In the genomic region with DNA sequence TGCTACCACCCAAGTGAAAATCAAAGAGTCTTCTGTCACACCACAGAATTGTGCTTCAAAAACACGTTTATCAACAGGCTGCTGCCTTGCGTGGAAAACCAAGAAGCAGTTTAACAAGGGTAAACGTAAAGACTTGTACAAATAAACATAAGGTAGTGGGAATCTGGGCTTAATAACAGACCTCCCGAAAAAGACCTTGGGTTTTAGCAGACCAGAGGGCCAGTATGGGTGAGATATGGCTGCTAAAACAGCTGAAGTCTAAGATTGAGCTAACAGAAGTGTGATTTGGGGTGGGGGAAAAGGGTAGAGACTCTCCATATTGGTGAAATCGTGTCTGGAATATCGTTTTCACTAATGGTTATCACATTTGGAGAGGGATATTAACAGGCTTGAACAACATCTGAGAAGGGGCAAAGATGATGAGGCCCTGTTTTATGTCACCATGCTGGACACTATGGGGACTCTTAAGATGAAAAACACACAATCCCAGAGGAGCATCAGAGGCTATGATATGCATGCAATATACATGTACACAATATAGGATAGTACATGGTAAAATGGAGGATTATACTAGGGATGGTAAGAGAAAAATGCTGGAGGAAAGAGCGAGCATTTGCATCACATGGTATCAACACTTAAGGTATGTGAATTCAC, we compare ENCODE assay signal across 8 cellular contexts. TPM values are rescaled to one million over a fixed set of nuclear protein-coding genes. Genes with fewer than 3 reads are reported as not detected.
DNase-seq lines count a peak whose midpoint lies in the region; ATAC-seq and TF ChIP-seq lines count a peak whose summit lies in the region.

No MANE protein-coding gene starts in this region.

- POLR2A ChIA-PET in SK-N-SH (lab: Yijun Ruan, JAX), result interaction anchor here (0.9 to 1.6 kb wide), 5 partner anchors 23 to 174 kb away, joined by 3 to 8 read pairs (median 5); a partner anchor contains a TSS

- peak overlapping the region; percentile 75 for H3K4me3 Mint-ChIP-seq in activated naive CD8-positive, alpha-beta T cell treated with anti-CD3 and anti-CD28 coated beads, Interleukin-2, amount 50 U/mL, for 24 hours

- H3K27me3 ChIP-seq in SK-N-SH (ENCODE audit: insufficient read depth), result no peaks in the 10 kb centered on the region
- H3K27me3 ChIP-seq in left lung, result no peaks in the 10 kb centered on the region

- H3K4me2 ChIP-seq in SK-N-SH, result peak overlapping the region; percentile 80

- H3K27me3 Mint-ChIP-seq in activated naive CD8-positive, alpha-beta T cell treated with anti-CD3 and anti-CD28 coated beads, Interleukin-2, amount 50 U/mL, for 24 hours, result no peaks in the 10 kb centered on the region

- CTCF ChIA-PET in SK-N-SH (lab: Yijun Ruan, JAX), result interaction anchor here (0.8 to 3.4 kb wide), 6 partner anchors 11 to 397 kb away, joined by 3 to 20 read pairs (median 4); a partner anchor contains a TSS

- no peaks in the 10 kb centered on the region for H3K9me3 Mint-ChIP-seq in activated naive CD8-positive, alpha-beta T cell treated with anti-CD3 and anti-CD28 coated beads, Interleukin-2, amount 50 U/mL, for 24 hours

- H3K36me3 ChIP-seq in SK-N-SH (replicated peaks in 1 of 2; ENCODE audit: control insufficient read depth in 1 of 2, insufficient read depth in 2 of 2, low read length in 1 of 2), result peaks cover 12 to 16% of the 10 kb centered on the region in 2 experiments
- peaks cover 0 to 14% of the 10 kb centered on the region in 2 donors for H3K36me3 ChIP-seq in left lung

- TF ChIP-seq EP300 in SK-N-SH (IDR thresholded peaks at IDR 0.05; ENCODE audit: borderline replicate concordance in 1 of 2, low read depth in 1 of 2, low read length in 1 of 2), result no peak

- peaks cover 29% of the 10 kb centered on the region for H3K36me3 Mint-ChIP-seq in activated naive CD8-positive, alpha-beta T cell treated with anti-CD3 and anti-CD28 coated beads, Interleukin-2, amount 50 U/mL, for 24 hours (ENCODE audit: low read depth)

- H2AFZ ChIP-seq in SK-N-SH (ENCODE audit: low read depth), result peak overlapping the region; percentile 60; the same call in 1 of the 2 replicates

- intact Hi-C loops in left lung (cut with DNase I), result loop anchor here in 1 of 2 donors (10.0 kb wide), 1 partner anchor 51 kb away; no protein-coding TSS in a partner anchor

- no peaks in the 10 kb centered on the region for H4K20me1 ChIP-seq in SK-N-SH (ENCODE audit: insufficient read depth)

- no peak for TF ChIP-seq RAD21 in SK-N-SH (IDR thresholded peaks at IDR 0.05; ENCODE audit: low read length)

- H3F3A ChIP-seq in SK-N-SH (replicated peaks; ENCODE audit: insufficient read depth), result peaks cover 20% of the 10 kb centered on the region

- DNase-seq in SK-N-SH (no peak), left lung (no peak), superior temporal gyrus (ENCODE audit: extremely low spot score) (peak; percentile 33), NCI-H1105 treated with DMSO at 0.1 percent for 48 hours (lab: John Stamatoyannopoulos, UW) (no peak)
- no peak for DNase-seq in activated naive CD8-positive, alpha-beta T cell treated with anti-CD3 and anti-CD28 coated beads, Interleukin-2, amount 50 U/mL, for 24 hours
- DNase-seq in stimulated activated CD4-positive, alpha-beta T cell treated with anti-CD3 and anti-CD28 coated beads, Interleukin-2, amount 100 ng/mL, for 24 hours, result no peak

- H3K9me3 ChIP-seq in SK-N-SH, result no peaks in the 10 kb centered on the region
- no peaks in the 10 kb centered on the region for H3K9me3 ChIP-seq in left lung

- no peaks in the 10 kb centered on the region for H3K9me2 ChIP-seq in SK-N-SH

- H3K9ac ChIP-seq in SK-N-SH, result peak overlapping the region; percentile 88

- H3K27ac ChIP-seq in SK-N-SH (ENCODE audit: low read depth in 2 of 2, low read length in 1 of 2), result peak overlapping the region in 1 of 2 experiments; percentile 75; a peak in 2 of 4 replicates
- peak overlapping the region; percentile 90 to 95 for H3K27ac ChIP-seq in left lung

- WGBS in SK-N-SH (ENCODE audit: low lambda C conversion rate), result 78% methylated on average over 7 of the region's 7 CpGs

- peaks cover 49% of the 10 kb centered on the region for H3K79me2 ChIP-seq in SK-N-SH (ENCODE audit: insufficient read depth)

- H3K4me1 ChIP-seq in SK-N-SH (ENCODE audit: control insufficient read depth in 1 of 2, insufficient read depth in 2 of 2, low read depth in 1 of 2, low read length in 1 of 2) (peaks cover 11 to 12% of the 10 kb centered on the region in 2 experiments; a peak in 3 of 4 replicates), left lung (peaks cover 0 to 42% of the 10 kb centered on the region in 2 donors)

- H3K27ac Mint-ChIP-seq in activated naive CD8-positive, alpha-beta T cell treated with anti-CD3 and anti-CD28 coated beads, Interleukin-2, amount 50 U/mL, for 24 hours, result peak overlapping the region; percentile 50

- H3K4me3 ChIP-seq in SK-N-SH (ENCODE audit: low read depth in 2 of 2, low read length in 1 of 2) (peak overlapping the region; percentile 79 to 89), left lung (peak overlapping the region; percentile 89 to 90)

- ATAC-seq in SK-N-SH treated with all-trans-retinoic acid at 6 μM for 48 hours, result no peak
- ATAC-seq in activated naive CD8-positive, alpha-beta T cell treated with anti-CD3 and anti-CD28 coated beads, Interleukin-2, amount 50 U/mL, for 24 hours, result no peak
- ATAC-seq in left lung, result no peak
- no peak for ATAC-seq in GM18867 (IDR thresholded peaks at IDR 0.05; ENCODE audit: unreplicated experiment)

- TF ChIP-seq CTCF in SK-N-SH (IDR thresholded peaks at IDR 0.05), result no peak
- TF ChIP-seq CTCF in left lung (IDR thresholded peaks at IDR 0.05), result no peak

- peaks cover 42% of the 10 kb centered on the region for H3K4me1 Mint-ChIP-seq in activated naive CD8-positive, alpha-beta T cell treated with anti-CD3 and anti-CD28 coated beads, Interleukin-2, amount 50 U/mL, for 24 hours

TF ChIP-seq in SK-N-SH, 30 proteins besides CTCF, POLR2A, EP300 and RAD21 (continues in another document):
- no peak for TF ChIP-seq MXI1 (IDR thresholded peaks at IDR 0.05; ENCODE audit: low read depth, low read length)
- TF ChIP-seq YY1 (IDR thresholded peaks at IDR 0.05; ENCODE audit: low read depth), result no peak
- no peak for TF ChIP-seq GATA2 (CRISPR knock-in tag; IDR thresholded peaks at IDR 0.05)
- no peak for TF ChIP-seq FOXJ3 (CRISPR knock-in tag; IDR thresholded peaks at IDR 0.05)
- no peak for TF ChIP-seq MEF2A (IDR thresholded peaks at IDR 0.05; ENCODE audit: borderline replicate concordance, low read depth)
- TF ChIP-seq, protein P1, sequence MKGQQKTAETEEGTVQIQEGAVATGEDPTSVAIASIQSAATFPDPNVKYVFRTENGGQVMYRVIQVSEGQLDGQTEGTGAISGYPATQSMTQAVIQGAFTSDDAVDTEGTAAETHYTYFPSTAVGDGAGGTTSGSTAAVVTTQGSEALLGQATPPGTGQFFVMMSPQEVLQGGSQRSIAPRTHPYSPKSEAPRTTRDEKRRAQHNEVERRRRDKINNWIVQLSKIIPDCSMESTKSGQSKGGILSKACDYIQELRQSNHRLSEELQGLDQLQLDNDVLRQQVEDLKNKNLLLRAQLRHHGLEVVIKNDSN (IDR thresholded peaks at IDR 0.05; ENCODE audit: borderline replicate concordance, low read depth), result no peak
- no peak for TF ChIP-seq RXRA (IDR thresholded peaks at IDR 0.05; ENCODE audit: borderline replicate concordance, low read depth)
- TF ChIP-seq ELF1 (IDR thresholded peaks at IDR 0.05), result no peak
- no peak for TF ChIP-seq CHD2 (IDR thresholded peaks at IDR 0.05; ENCODE audit: low read length, partially characterized antibody)
- TF ChIP-seq JUND (IDR thresholded peaks at IDR 0.05), result no peak
- TF ChIP-seq SIN3A (IDR thresholded peaks at IDR 0.05; ENCODE audit: borderline replicate concordance, low read depth, low read length), result no peak

TF ChIP-seq in SK-N-SH treated with all-trans-retinoic acid at 6 μM for 48 hours, 23 proteins besides CTCF, POLR2A, EP300 and RAD21 (continues in another document):
- TF ChIP-seq ARNTL (CRISPR knock-in tag; IDR thresholded peaks at IDR 0.05; ENCODE audit: borderline replicate concordance, low read depth) (no peak), CSDC2 (CRISPR knock-in tag; IDR thresholded peaks at IDR 0.05) (no peak)
- TF ChIP-seq, protein P2, sequence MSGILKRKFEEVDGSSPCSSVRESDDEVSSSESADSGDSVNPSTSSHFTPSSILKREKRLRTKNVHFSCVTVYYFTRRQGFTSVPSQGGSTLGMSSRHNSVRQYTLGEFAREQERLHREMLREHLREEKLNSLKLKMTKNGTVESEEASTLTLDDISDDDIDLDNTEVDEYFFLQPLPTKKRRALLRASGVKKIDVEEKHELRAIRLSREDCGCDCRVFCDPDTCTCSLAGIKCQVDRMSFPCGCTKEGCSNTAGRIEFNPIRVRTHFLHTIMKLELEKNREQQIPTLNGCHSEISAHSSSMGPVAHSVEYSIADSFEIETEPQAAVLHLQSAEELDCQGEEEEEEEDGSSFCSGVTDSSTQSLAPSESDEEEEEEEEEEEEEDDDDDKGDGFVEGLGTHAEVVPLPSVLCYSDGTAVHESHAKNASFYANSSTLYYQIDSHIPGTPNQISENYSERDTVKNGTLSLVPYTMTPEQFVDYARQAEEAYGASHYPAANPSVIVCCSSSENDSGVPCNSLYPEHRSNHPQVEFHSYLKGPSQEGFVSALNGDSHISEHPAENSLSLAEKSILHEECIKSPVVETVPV (CRISPR knock-in tag; IDR thresholded peaks at IDR 0.05), result no peak

RNA-seq across cellular contexts. Expression of a gene that starts 1.4 kb away (rescaled TPM):
- 81.0 and 87.4 TPM in 2 replicates for polyA plus RNA-seq in SK-N-SH (2012; rRNA removed)
- polyA plus RNA-seq in SK-N-SH (2012; cell fraction: cytosol; rRNA removed), result 25.9 and 38.1 TPM in 2 replicates
- 325 and 510 TPM in 2 replicates for polyA plus RNA-seq in SK-N-SH (2012; cell fraction: nucleus; rRNA removed)
- total RNA-seq in left lung, result 10 to 100 TPM; 57.8 to 59.0 TPM

RNA-seq across cellular contexts. Expression of a gene that starts 31.1 kb away (rescaled TPM):
- polyA plus RNA-seq in SK-N-SH (2012; rRNA removed), result 961 and 1,028 TPM in 2 replicates
- polyA plus RNA-seq in SK-N-SH (2012; cell fraction: cytosol; rRNA removed), result 761 and 772 TPM in 2 replicates
- 538 and 661 TPM in 2 replicates for polyA plus RNA-seq in SK-N-SH (2012; cell fraction: nucleus; rRNA removed)
- total RNA-seq in left lung, result 100 to 1,000 TPM; 195 to 197 TPM

RNA-seq across cellular contexts. Expression of a gene that starts 39.3 kb away (rescaled TPM):
- 5.3 and 6.7 TPM in 2 replicates for polyA plus RNA-seq in SK-N-SH (2012; rRNA removed)
- polyA plus RNA-seq in SK-N-SH (2012; cell fraction: cytosol; rRNA removed), result 2.7 and 3.7 TPM in 2 replicates
- polyA plus RNA-seq in SK-N-SH (2012; cell fraction: nucleus; rRNA removed), result 21.9 and 22.0 TPM in 2 replicates
- total RNA-seq in left lung, result under 1 TPM; 0.76 to 0.93 TPM

RNA-seq across cellular contexts. Expression of a gene that starts 56.2 kb away (rescaled TPM):
- 50.8 and 71.8 TPM in 2 replicates for polyA plus RNA-seq in SK-N-SH (2012; rRNA removed)
- polyA plus RNA-seq in SK-N-SH (2012; cell fraction: cytosol; rRNA removed), result 88.4 and 108 TPM in 2 replicates
- 29.4 and 68.1 TPM in 2 replicates for polyA plus RNA-seq in SK-N-SH (2012; cell fraction: nucleus; rRNA removed)
- total RNA-seq in left lung, result 100 to 1,000 TPM; 122 to 167 TPM

RNA-seq across cellular contexts. Expression of a gene that starts 56.9 kb away (rescaled TPM):
- polyA plus RNA-seq in SK-N-SH (2012; rRNA removed), result 16.3 and 17.9 TPM in 2 replicates
- polyA plus RNA-seq in SK-N-SH (2012; cell fraction: cytosol; rRNA removed), result 16.3 and 16.7 TPM in 2 replicates
- polyA plus RNA-seq in SK-N-SH (2012; cell fraction: nucleus; rRNA removed), result 17.6 and 26.1 TPM in 2 replicates
- 10 to 100 TPM; 15.9 to 23.6 TPM for total RNA-seq in left lung
